Comparison of ENCODE assay signal across 9 cellular contexts in the genomic region with DNA sequence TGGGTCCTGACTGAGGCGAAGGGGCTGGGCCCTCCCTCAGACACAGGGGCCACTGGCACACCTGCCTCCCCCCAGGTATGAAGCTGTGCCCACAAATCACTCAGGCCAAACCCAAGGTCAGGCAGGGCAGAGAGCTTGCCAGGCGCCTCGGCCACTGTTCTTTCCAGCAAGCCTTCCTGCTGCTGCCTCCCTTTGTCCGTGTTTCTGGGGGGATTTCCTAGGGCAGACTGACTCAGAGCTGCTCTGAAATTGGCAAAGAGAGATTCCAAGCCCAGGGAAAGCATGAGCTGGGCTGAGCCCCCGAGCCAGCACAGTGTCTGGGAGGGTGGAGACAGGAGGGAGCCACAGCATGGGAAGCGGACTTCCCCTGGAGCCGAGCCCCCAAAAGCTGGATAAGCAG. TPM values are rescaled to one million over a fixed set of nuclear protein-coding genes. Genes with fewer than 3 reads are reported as not detected.
DNase-seq lines count a peak whose midpoint lies in the region; ATAC-seq, FAIRE-seq and TF ChIP-seq lines count a peak whose summit lies in the region.
"Had no signal": no experiment of that assay in that cellular context is flagged by ENCODE, and none has a peak within 500 bp of the region (broad histone marks: within the 10 kb centered on the region; RNA-seq: fewer than 3 reads in every experiment).

No MANE protein-coding gene starts in this region.

- peaks cover 20% of the 10 kb centered on the region for H3K4me1 Mint-ChIP-seq in GM23338
- H3K4me1 Mint-ChIP-seq in activated CD8-positive, alpha-beta T cell treated with anti-CD3 and anti-CD28 coated beads for 36 hours (ENCODE audit: low read depth): no peaks in the 10 kb centered on the region

- no peaks in the 10 kb centered on the region for H3K4me1 ChIP-seq in GM23338 (ENCODE audit: insufficient read depth)

- H3K27me3 Mint-ChIP-seq in GM23338 (ENCODE audit: insufficient read depth, low read depth, poor library complexity): peaks cover 8% of the 10 kb centered on the region
- no peaks in the 10 kb centered on the region for H3K27me3 Mint-ChIP-seq in activated CD8-positive, alpha-beta T cell treated with anti-CD3 and anti-CD28 coated beads for 36 hours

- TF ChIP-seq CTCF in GM23338 (conservative IDR thresholded peaks at IDR 0.05; ENCODE audit: low read depth in 2 of 2) (no peak), bronchial epithelial cell (IDR thresholded peaks at IDR 0.05; ENCODE audit: insufficient read depth, low read length, severe bottlenecking) (no peak)
- no peak for TF ChIP-seq CTCF in activated CD8-positive, alpha-beta T cell treated with anti-CD3 and anti-CD28 coated beads for 36 hours (IDR thresholded peaks at IDR 0.05)

- H2AFZ ChIP-seq in GM23338: no peak overlapping the region

- no peaks in the 10 kb centered on the region for H3K36me3 ChIP-seq in GM23338 (ENCODE audit: insufficient read depth)
- no peaks in the 10 kb centered on the region for H3K36me3 ChIP-seq in bronchial epithelial cell (ENCODE audit: control insufficient read depth, insufficient read depth, low read length)

- CTCF ChIA-PET in activated CD8-positive, alpha-beta T cell treated with anti-CD3 and anti-CD28 coated beads for 36 hours (lab: Charles Lee): interaction anchor here (0.8 kb wide), 1 partner anchor 14 kb away, joined by 3 read pairs; no protein-coding TSS in a partner anchor

- no peaks in the 10 kb centered on the region for H3F3A ChIP-seq in GM23338 (replicated peaks; ENCODE audit: low read depth)

- H3K4me3 Mint-ChIP-seq in GM23338: no peak overlapping the region
- no peak overlapping the region for H3K4me3 Mint-ChIP-seq in activated CD8-positive, alpha-beta T cell treated with anti-CD3 and anti-CD28 coated beads for 36 hours

- H3K79me2 ChIP-seq in GM23338 (replicated peaks; ENCODE audit: insufficient read depth): no peaks in the 10 kb centered on the region

- no peak overlapping the region for H3K4me2 ChIP-seq in GM23338

- H3K27me3 ChIP-seq in GM23338 (ENCODE audit: insufficient read depth) (no peaks in the 10 kb centered on the region), bronchial epithelial cell (ENCODE audit: control insufficient read depth, insufficient read depth, low read length) (no peaks in the 10 kb centered on the region)

- POLR2A ChIA-PET in activated CD8-positive, alpha-beta T cell treated with anti-CD3 and anti-CD28 coated beads for 36 hours (lab: Charles Lee): interaction anchor here (0.8 to 2.3 kb wide), 3 partner anchors 9 to 33 kb away, joined by 3 to 11 read pairs (median 3); a partner anchor contains a TSS

- no peak for FAIRE-seq in bronchial epithelial cell (lab: Jason Lieb, UNC)

- H3K27ac Mint-ChIP-seq in GM23338: no peak overlapping the region
- H3K27ac Mint-ChIP-seq in activated CD8-positive, alpha-beta T cell treated with anti-CD3 and anti-CD28 coated beads for 36 hours: no peak overlapping the region

- ATAC-seq in GM23338: peak; percentile 12
- ATAC-seq in GM21381 (IDR thresholded peaks at IDR 0.05; ENCODE audit: unreplicated experiment): no peak
- no peak for ATAC-seq in GM19351 (IDR thresholded peaks at IDR 0.05; ENCODE audit: unreplicated experiment)
- no peak for ATAC-seq in activated CD8-positive, alpha-beta T cell treated with anti-CD3 and anti-CD28 coated beads for 36 hours
- ATAC-seq in GM21528 (IDR thresholded peaks at IDR 0.05; ENCODE audit: low FRiP score, unreplicated experiment): no peak

- H3K9me3 Mint-ChIP-seq in GM23338: no peaks in the 10 kb centered on the region
- H3K9me3 Mint-ChIP-seq in activated CD8-positive, alpha-beta T cell treated with anti-CD3 and anti-CD28 coated beads for 36 hours: no peaks in the 10 kb centered on the region

- intact Hi-C loops in activated CD8-positive, alpha-beta T cell treated with anti-CD3 and anti-CD28 coated beads for 36 hours (cut with micrococcal nuclease): no loop called here

- H4K20me1 ChIP-seq in GM23338 (replicated peaks; ENCODE audit: insufficient read depth): no peaks in the 10 kb centered on the region

- H3K36me3 Mint-ChIP-seq in GM23338 (ENCODE audit: low read depth): peaks cover 11% of the 10 kb centered on the region
- H3K36me3 Mint-ChIP-seq in activated CD8-positive, alpha-beta T cell treated with anti-CD3 and anti-CD28 coated beads for 36 hours (ENCODE audit: low read depth): peaks cover 11% of the 10 kb centered on the region

- no peak for DNase-seq in GM23338 (ENCODE audit: low spot score)
- peak; percentile 55 for DNase-seq in bronchial epithelial cell (ENCODE audit: low read depth)
- peak; percentile 90 for DNase-seq in iris pigment epithelial cell (ENCODE audit: low read depth)
- DNase-seq in skeletal muscle cell (ENCODE audit: low read depth): peak; percentile 62
- DNase-seq in activated CD8-positive, alpha-beta T cell treated with anti-CD3 and anti-CD28 coated beads for 36 hours: no peak
- DNase-seq: GDM1 had no signal

- no peak overlapping the region; the same call in 1 of the 2 replicates for H3K27ac ChIP-seq in GM23338 (ENCODE audit: low read depth)

- H3K4me3 ChIP-seq in GM23338 (no peak overlapping the region), bronchial epithelial cell (ENCODE audit: low read depth, low read length) (no peak overlapping the region), skeletal muscle cell (ENCODE audit: low read depth, low read length) (no peak overlapping the region)

- H3K9me2 ChIP-seq in GM23338 (ENCODE audit: insufficient read depth): no peaks in the 10 kb centered on the region

TF ChIP-seq in GM23338, 12 proteins besides CTCF, POLR2A, EP300 and RAD21 (continues in another document):
- TF ChIP-seq POLR2AphosphoS5 (IDR thresholded peaks at IDR 0.05; ENCODE audit: low read depth): no peak
- no peak for TF ChIP-seq STAT1 (IDR thresholded peaks at IDR 0.05; ENCODE audit: unreplicated experiment)
- TF ChIP-seq, protein P1, sequence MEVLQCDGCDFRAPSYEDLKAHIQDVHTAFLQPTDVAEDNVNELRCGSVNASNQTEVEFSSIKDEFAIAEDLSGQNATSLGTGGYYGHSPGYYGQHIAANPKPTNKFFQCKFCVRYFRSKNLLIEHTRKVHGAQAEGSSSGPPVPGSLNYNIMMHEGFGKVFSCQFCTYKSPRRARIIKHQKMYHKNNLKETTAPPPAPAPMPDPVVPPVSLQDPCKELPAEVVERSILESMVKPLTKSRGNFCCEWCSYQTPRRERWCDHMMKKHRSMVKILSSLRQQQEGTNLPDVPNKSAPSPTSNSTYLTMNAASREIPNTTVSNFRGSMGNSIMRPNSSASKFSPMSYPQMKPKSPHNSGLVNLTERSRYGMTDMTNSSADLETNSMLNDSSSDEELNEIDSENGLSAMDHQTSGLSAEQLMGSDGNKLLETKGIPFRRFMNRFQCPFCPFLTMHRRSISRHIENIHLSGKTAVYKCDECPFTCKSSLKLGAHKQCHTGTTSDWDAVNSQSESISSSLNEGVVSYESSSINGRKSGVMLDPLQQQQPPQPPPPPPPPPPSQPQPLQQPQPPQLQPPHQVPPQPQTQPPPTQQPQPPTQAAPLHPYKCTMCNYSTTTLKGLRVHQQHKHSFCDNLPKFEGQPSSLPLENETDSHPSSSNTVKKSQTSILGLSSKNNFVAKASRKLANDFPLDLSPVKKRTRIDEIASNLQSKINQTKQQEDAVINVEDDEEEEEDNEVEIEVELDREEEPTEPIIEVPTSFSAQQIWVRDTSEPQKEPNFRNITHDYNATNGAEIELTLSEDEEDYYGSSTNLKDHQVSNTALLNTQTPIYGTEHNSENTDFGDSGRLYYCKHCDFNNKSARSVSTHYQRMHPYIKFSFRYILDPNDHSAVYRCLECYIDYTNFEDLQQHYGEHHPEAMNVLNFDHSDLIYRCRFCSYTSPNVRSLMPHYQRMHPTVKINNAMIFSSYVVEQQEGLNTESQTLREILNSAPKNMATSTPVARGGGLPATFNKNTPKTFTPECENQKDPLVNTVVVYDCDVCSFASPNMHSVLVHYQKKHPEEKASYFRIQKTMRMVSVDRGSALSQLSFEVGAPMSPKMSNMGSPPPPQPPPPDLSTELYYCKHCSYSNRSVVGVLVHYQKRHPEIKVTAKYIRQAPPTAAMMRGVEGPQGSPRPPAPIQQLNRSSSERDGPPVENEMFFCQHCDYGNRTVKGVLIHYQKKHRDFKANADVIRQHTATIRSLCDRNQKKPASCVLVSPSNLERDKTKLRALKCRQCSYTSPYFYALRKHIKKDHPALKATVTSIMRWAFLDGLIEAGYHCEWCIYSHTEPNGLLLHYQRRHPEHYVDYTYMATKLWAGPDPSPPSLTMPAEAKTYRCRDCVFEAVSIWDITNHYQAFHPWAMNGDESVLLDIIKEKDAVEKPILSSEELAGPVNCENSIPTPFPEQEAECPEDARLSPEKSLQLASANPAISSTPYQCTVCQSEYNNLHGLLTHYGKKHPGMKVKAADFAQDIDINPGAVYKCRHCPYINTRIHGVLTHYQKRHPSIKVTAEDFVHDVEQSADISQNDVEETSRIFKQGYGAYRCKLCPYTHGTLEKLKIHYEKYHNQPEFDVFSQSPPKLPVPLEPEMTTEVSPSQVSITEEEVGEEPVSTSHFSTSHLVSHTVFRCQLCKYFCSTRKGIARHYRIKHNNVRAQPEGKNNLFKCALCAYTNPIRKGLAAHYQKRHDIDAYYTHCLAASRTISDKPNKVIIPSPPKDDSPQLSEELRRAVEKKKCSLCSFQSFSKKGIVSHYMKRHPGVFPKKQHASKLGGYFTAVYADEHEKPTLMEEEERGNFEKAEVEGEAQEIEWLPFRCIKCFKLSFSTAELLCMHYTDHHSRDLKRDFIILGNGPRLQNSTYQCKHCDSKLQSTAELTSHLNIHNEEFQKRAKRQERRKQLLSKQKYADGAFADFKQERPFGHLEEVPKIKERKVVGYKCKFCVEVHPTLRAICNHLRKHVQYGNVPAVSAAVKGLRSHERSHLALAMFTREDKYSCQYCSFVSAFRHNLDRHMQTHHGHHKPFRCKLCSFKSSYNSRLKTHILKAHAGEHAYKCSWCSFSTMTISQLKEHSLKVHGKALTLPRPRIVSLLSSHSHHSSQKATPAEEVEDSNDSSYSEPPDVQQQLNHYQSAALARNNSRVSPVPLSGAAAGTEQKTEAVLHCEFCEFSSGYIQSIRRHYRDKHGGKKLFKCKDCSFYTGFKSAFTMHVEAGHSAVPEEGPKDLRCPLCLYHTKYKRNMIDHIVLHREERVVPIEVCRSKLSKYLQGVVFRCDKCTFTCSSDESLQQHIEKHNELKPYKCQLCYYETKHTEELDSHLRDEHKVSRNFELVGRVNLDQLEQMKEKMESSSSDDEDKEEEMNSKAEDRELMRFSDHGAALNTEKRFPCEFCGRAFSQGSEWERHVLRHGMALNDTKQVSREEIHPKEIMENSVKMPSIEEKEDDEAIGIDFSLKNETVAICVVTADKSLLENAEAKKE (CRISPR knock-in tag; IDR thresholded peaks at IDR 0.05): no peak

RNA-seq across cellular contexts. Expression of a gene that starts 33.2 kb away (rescaled TPM):
- total RNA-seq in GM23338 (2014; rRNA removed; shearing (Covaris generic)): 75.3 and 82.0 TPM in 2 replicates
- polyA plus RNA-seq in GM23338 (2016; fragmentation: Nextera tagmentation; extraction: Ambion mirVana): 15.9 and 18.5 TPM in 2 replicates
- total RNA-seq in bronchial epithelial cell: 26.1 and 27.8 TPM in 2 replicates
- total RNA-seq in activated CD8-positive, alpha-beta T cell treated with anti-CD3 and anti-CD28 coated beads for 36 hours: 10 to 100 TPM; 49.7 to 54.0 TPM

Comparison
In these comparisons a context has a peak if more than half of its experiments do, and no peak if none do; other contexts are left out.
1. DNase-seq: peak in bronchial epithelial cell (single experiment), iris pigment epithelial cell (single experiment) and skeletal muscle cell (single experiment); none in GM23338 (single experiment) and activated CD8-positive, alpha-beta T cell treated with anti-CD3 and anti-CD28 coated beads for 36 hours (single experiment).